1 cellular context compared by ENCODE assay signal in the genomic region with DNA sequence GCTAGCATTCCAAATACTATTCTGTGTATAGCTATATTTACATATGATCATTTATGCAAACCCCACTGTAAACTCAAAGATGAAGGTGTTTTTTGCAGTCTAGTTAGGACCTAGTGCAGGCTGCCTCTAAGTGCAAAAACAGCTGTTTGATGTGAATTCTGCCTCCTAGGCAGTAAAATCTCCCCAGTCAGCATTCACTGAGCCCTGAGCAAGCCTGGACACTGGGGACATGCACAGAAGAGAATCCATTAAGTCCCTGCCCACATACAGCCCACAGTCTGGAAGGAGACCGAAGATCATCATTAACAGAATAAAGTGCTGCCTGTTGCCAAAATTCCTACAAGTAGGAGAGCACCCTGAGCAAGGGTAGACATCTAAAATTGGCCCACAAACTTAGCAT.
TF ChIP-seq lines count a peak whose summit lies in the region.

No MANE protein-coding gene starts in this region.

TF ChIP-seq in GM23338, 12 proteins besides CTCF, POLR2A, EP300 and RAD21 (continued from another document):
- TF ChIP-seq, protein P1, sequence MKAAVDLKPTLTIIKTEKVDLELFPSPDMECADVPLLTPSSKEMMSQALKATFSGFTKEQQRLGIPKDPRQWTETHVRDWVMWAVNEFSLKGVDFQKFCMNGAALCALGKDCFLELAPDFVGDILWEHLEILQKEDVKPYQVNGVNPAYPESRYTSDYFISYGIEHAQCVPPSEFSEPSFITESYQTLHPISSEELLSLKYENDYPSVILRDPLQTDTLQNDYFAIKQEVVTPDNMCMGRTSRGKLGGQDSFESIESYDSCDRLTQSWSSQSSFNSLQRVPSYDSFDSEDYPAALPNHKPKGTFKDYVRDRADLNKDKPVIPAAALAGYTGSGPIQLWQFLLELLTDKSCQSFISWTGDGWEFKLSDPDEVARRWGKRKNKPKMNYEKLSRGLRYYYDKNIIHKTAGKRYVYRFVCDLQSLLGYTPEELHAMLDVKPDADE (IDR thresholded peaks at IDR 0.05) = no peak
- TF ChIP-seq, protein P2, sequence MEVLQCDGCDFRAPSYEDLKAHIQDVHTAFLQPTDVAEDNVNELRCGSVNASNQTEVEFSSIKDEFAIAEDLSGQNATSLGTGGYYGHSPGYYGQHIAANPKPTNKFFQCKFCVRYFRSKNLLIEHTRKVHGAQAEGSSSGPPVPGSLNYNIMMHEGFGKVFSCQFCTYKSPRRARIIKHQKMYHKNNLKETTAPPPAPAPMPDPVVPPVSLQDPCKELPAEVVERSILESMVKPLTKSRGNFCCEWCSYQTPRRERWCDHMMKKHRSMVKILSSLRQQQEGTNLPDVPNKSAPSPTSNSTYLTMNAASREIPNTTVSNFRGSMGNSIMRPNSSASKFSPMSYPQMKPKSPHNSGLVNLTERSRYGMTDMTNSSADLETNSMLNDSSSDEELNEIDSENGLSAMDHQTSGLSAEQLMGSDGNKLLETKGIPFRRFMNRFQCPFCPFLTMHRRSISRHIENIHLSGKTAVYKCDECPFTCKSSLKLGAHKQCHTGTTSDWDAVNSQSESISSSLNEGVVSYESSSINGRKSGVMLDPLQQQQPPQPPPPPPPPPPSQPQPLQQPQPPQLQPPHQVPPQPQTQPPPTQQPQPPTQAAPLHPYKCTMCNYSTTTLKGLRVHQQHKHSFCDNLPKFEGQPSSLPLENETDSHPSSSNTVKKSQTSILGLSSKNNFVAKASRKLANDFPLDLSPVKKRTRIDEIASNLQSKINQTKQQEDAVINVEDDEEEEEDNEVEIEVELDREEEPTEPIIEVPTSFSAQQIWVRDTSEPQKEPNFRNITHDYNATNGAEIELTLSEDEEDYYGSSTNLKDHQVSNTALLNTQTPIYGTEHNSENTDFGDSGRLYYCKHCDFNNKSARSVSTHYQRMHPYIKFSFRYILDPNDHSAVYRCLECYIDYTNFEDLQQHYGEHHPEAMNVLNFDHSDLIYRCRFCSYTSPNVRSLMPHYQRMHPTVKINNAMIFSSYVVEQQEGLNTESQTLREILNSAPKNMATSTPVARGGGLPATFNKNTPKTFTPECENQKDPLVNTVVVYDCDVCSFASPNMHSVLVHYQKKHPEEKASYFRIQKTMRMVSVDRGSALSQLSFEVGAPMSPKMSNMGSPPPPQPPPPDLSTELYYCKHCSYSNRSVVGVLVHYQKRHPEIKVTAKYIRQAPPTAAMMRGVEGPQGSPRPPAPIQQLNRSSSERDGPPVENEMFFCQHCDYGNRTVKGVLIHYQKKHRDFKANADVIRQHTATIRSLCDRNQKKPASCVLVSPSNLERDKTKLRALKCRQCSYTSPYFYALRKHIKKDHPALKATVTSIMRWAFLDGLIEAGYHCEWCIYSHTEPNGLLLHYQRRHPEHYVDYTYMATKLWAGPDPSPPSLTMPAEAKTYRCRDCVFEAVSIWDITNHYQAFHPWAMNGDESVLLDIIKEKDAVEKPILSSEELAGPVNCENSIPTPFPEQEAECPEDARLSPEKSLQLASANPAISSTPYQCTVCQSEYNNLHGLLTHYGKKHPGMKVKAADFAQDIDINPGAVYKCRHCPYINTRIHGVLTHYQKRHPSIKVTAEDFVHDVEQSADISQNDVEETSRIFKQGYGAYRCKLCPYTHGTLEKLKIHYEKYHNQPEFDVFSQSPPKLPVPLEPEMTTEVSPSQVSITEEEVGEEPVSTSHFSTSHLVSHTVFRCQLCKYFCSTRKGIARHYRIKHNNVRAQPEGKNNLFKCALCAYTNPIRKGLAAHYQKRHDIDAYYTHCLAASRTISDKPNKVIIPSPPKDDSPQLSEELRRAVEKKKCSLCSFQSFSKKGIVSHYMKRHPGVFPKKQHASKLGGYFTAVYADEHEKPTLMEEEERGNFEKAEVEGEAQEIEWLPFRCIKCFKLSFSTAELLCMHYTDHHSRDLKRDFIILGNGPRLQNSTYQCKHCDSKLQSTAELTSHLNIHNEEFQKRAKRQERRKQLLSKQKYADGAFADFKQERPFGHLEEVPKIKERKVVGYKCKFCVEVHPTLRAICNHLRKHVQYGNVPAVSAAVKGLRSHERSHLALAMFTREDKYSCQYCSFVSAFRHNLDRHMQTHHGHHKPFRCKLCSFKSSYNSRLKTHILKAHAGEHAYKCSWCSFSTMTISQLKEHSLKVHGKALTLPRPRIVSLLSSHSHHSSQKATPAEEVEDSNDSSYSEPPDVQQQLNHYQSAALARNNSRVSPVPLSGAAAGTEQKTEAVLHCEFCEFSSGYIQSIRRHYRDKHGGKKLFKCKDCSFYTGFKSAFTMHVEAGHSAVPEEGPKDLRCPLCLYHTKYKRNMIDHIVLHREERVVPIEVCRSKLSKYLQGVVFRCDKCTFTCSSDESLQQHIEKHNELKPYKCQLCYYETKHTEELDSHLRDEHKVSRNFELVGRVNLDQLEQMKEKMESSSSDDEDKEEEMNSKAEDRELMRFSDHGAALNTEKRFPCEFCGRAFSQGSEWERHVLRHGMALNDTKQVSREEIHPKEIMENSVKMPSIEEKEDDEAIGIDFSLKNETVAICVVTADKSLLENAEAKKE (CRISPR knock-in tag; IDR thresholded peaks at IDR 0.05) = no peak
- TF ChIP-seq EZH2phosphoT487 (IDR thresholded peaks at IDR 0.05; ENCODE audit: unreplicated experiment) = no peak
- TF ChIP-seq JUNB (IDR thresholded peaks at IDR 0.05; ENCODE audit: unreplicated experiment) = no peak
- TF ChIP-seq EZH2 (IDR thresholded peaks at IDR 0.05; ENCODE audit: low read depth, unreplicated experiment) = no peak
- TF ChIP-seq CREB1 (CRISPR knock-in tag; IDR thresholded peaks at IDR 0.05; ENCODE audit: low read depth) = no peak
- TF ChIP-seq NANOG (IDR thresholded peaks at IDR 0.05; ENCODE audit: borderline replicate concordance) = no peak
- TF ChIP-seq, protein P3, sequence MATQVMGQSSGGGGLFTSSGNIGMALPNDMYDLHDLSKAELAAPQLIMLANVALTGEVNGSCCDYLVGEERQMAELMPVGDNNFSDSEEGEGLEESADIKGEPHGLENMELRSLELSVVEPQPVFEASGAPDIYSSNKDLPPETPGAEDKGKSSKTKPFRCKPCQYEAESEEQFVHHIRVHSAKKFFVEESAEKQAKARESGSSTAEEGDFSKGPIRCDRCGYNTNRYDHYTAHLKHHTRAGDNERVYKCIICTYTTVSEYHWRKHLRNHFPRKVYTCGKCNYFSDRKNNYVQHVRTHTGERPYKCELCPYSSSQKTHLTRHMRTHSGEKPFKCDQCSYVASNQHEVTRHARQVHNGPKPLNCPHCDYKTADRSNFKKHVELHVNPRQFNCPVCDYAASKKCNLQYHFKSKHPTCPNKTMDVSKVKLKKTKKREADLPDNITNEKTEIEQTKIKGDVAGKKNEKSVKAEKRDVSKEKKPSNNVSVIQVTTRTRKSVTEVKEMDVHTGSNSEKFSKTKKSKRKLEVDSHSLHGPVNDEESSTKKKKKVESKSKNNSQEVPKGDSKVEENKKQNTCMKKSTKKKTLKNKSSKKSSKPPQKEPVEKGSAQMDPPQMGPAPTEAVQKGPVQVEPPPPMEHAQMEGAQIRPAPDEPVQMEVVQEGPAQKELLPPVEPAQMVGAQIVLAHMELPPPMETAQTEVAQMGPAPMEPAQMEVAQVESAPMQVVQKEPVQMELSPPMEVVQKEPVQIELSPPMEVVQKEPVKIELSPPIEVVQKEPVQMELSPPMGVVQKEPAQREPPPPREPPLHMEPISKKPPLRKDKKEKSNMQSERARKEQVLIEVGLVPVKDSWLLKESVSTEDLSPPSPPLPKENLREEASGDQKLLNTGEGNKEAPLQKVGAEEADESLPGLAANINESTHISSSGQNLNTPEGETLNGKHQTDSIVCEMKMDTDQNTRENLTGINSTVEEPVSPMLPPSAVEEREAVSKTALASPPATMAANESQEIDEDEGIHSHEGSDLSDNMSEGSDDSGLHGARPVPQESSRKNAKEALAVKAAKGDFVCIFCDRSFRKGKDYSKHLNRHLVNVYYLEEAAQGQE (IDR thresholded peaks at IDR 0.05; ENCODE audit: unreplicated experiment) = no peak
- no peak for TF ChIP-seq STAT1 (IDR thresholded peaks at IDR 0.05; ENCODE audit: unreplicated experiment)
- TF ChIP-seq POLR2AphosphoS5 (IDR thresholded peaks at IDR 0.05; ENCODE audit: low read depth) = no peak
